28 cellular contexts compared by ENCODE assay signal in the genomic region with DNA sequence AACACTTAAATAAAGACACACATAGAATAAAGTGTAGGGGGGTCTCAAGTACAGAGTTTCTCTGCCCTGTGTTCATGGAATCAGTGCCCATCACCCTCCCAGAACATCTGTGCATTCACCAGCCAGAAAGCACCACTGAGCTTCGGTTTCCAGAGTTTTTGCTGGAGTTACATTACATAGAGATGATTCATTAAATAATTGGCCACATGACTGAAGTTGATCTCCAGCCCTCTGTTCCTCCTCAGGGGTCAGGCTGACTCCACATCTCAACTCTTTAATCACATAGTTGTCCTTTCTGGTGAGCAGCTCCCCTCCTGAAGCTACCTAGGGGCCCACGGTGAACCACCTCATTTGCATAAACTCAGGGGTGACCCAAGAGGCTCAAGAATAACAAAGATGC.
DNase-seq lines count a peak whose midpoint lies in the region; ATAC-seq and TF ChIP-seq lines count a peak whose summit lies in the region.
"Had no signal": no experiment of that assay in that cellular context is flagged by ENCODE, and none has a peak within 500 bp of the region (broad histone marks: within the 10 kb centered on the region; RNA-seq: fewer than 3 reads in every experiment).

No MANE protein-coding gene starts in this region.

- H3F3A ChIP-seq in GM23248 (ENCODE audit: insufficient read depth): peaks cover 3% of the 10 kb centered on the region; the same call in 1 of the 2 replicates

- H4K20me1 ChIP-seq in GM23248 (ENCODE audit: insufficient read depth): no peaks in the 10 kb centered on the region

- H3K9me2 ChIP-seq in GM23248 (ENCODE audit: insufficient read depth): no peaks in the 10 kb centered on the region

- ATAC-seq in GM19455 (IDR thresholded peaks at IDR 0.05; ENCODE audit: unreplicated experiment) (no peak), Right ventricle myocardium inferior (no peak)
- ATAC-seq: GM23338; Panc1; sciatic nerve; stimulated activated naive CD8-positive, alpha-beta T cell treated with anti-CD3 and anti-CD28 coated beads, Interleukin-15, Interleukin-2, amounts not matched to agents 100 U/mL and 50 U/mL, for 24 hours had no signal

- H4K5ac ChIP-seq in mesendoderm (ENCODE audit: low read length): no peak overlapping the region

- H3K4me1 ChIP-seq in GM23248 (ENCODE audit: insufficient read depth) (peaks cover 9% of the 10 kb centered on the region), mesendoderm (ENCODE audit: control insufficient read depth, low read depth, low read length) (peaks cover 2% of the 10 kb centered on the region)
- H3K4me1 ChIP-seq: left ventricle myocardium inferior, prostate gland, testis had no signal

- H3K27ac ChIP-seq in GM23248 (no peak overlapping the region), mesendoderm (ENCODE audit: low read depth, low read length) (no peak overlapping the region)
- H3K27ac ChIP-seq: left ventricle myocardium inferior, neutrophil, prostate gland, testis had no signal

- H3K79me2 ChIP-seq in GM23248 (ENCODE audit: insufficient read depth) (no peaks in the 10 kb centered on the region), mesendoderm (ENCODE audit: control insufficient read depth, insufficient read depth, low read length) (no peaks in the 10 kb centered on the region)

- H3K56ac ChIP-seq in mesendoderm (ENCODE audit: low read length): no peak overlapping the region

- H2BK120ac ChIP-seq in mesendoderm (ENCODE audit: low read depth, low read length): peak overlapping the region; percentile 45

- H2AK5ac ChIP-seq in mesendoderm (ENCODE audit: low read length): no peak overlapping the region

- no peaks in the 10 kb centered on the region for H3K27me3 ChIP-seq in GM23248 (replicated peaks; ENCODE audit: insufficient read depth)
- no peaks in the 10 kb centered on the region for H3K27me3 ChIP-seq in mesendoderm (ENCODE audit: insufficient read depth, low read length, poor library complexity)
- H3K27me3 ChIP-seq: neutrophil, testis had no signal

- H3K4me2 ChIP-seq in GM23248 (ENCODE audit: unreplicated experiment) (no peak overlapping the region), mesendoderm (ENCODE audit: low read length) (no peak overlapping the region)
- H3K4me2 ChIP-seq: GM23338 had no signal

- no peak overlapping the region for H3K9ac ChIP-seq in GM23248
- no peak overlapping the region for H3K9ac ChIP-seq in mesendoderm (ENCODE audit: low read length)

- H4K8ac ChIP-seq in mesendoderm (ENCODE audit: low read depth, low read length): no peak overlapping the region

- H2AFZ ChIP-seq in GM23248: no peak overlapping the region
- H2AFZ ChIP-seq: GM23338 had no signal

- no peaks in the 10 kb centered on the region for H3K79me1 ChIP-seq in mesendoderm (ENCODE audit: low read length)

- peak overlapping the region; percentile 16 for H3K4ac ChIP-seq in mesendoderm (ENCODE audit: low read depth, low read length)

- intact Hi-C loops in Right ventricle myocardium inferior (cut with DNase I): no loop called here

- no peak overlapping the region for H3K23ac ChIP-seq in mesendoderm (ENCODE audit: low read length)

- peak; percentile 22 for DNase-seq in GM23248
- peak; percentile 26 for DNase-seq in OCI-M1 (lab: John Stamatoyannopoulos, UW)
- peak; percentile 13 for DNase-seq in astrocyte of the spinal cord (ENCODE audit: low read depth, low spot score)
- DNase-seq in mesendoderm: no peak
- DNase-seq in stimulated activated naive CD4-positive, alpha-beta T cell (lab: John Stamatoyannopoulos, UW): no peak
- DNase-seq in NCI-H510A treated with DMSO at 0.1 percent for 48 hours (lab: John Stamatoyannopoulos, UW): no peak
- DNase-seq in Right ventricle myocardium inferior (ENCODE audit: missing footprints): no peak
- DNase-seq: activated CD4-positive, alpha-beta memory T cell treated with anti-CD3 and anti-CD28 coated beads for 36 hours; activated CD8-positive, alpha-beta memory T cell treated with anti-CD3 and anti-CD28 coated beads, Interleukin-2, amount 50 U/mL, for 48 hours; activated naive CD4-positive, alpha-beta T cell treated with anti-CD3 and anti-CD28 coated beads, Interleukin-2, amount 10 ng/mL, durations not matched to agents 7 days and 5 days; caudate nucleus; dermis blood vessel endothelial cell; KBM-7; left ventricle myocardium inferior; naive B cell; NCI-H1436 treated with DMSO at 0.1 percent for 48 hours; NCI-H524; NK-92 treated with Interleukin-12 subunit alpha and Interleukin-12 subunit beta, amount 100 ng/mL, for 24 hours; stimulated activated CD4-positive, alpha-beta T cell treated with anti-CD3 and anti-CD28 coated beads, Interleukin-15, amount 100 ng/mL, for 24 hours; stimulated activated naive CD8-positive, alpha-beta T cell treated with anti-CD3 and anti-CD28 coated beads, Interleukin-15, Interleukin-2, amounts not matched to agents 100 U/mL and 50 U/mL, for 24 hours; T-helper 1 cell; testis had no signal

- WGBS in GM23248 (ENCODE audit: low coverage in 1 of 2, low lambda C conversion rate in 2 of 2, missing lambda C conversion rate in 2 of 2), 2 experiments: 46 to 53% methylated on average over 2 of the region's 2 CpGs
- no CpG with 5 or more reads among the region's 2 CpGs for WGBS in mesendoderm (ENCODE audit: extremely low coverage, insufficient coverage, low lambda C conversion rate)

- no peak for TF ChIP-seq CTCF in astrocyte of the spinal cord (IDR thresholded peaks at IDR 0.05; ENCODE audit: low read depth, low read length)

- H3K36me3 ChIP-seq in GM23248 (ENCODE audit: low read depth) (no peaks in the 10 kb centered on the region), mesendoderm (ENCODE audit: control insufficient read depth, insufficient read depth, low read length) (no peaks in the 10 kb centered on the region)
- H3K36me3 ChIP-seq: left ventricle myocardium inferior, neutrophil, prostate gland had no signal

- in situ Hi-C loops in GM23248 (cut with MboI) (no loop called here), astrocyte of the spinal cord (cut with HindIII; ENCODE audit: low sequenced_read_pairs) (no loop called here)

- H3K4me3 ChIP-seq in GM23248 (no peak overlapping the region), astrocyte of the spinal cord (ENCODE audit: low read depth, low read length) (no peak overlapping the region), mesendoderm (ENCODE audit: low read length) (no peak overlapping the region)
- H3K4me3 ChIP-seq: GM23338, left ventricle myocardium inferior, prostate gland, testis had no signal

- H3K9me3 ChIP-seq in GM23248 (ENCODE audit: low read depth): no peaks in the 10 kb centered on the region
- H3K9me3 ChIP-seq: left ventricle myocardium inferior, neutrophil, prostate gland, testis had no signal

- H2BK5ac ChIP-seq in mesendoderm (ENCODE audit: low read length): no peak overlapping the region

- peak overlapping the region; percentile 80 for H3K18ac ChIP-seq in mesendoderm (ENCODE audit: low read length)

- H2BK15ac ChIP-seq in mesendoderm (replicated peaks; ENCODE audit: low read depth): no peak overlapping the region

Comparison
In these comparisons a context has a peak if more than half of its experiments do, and no peak if none do; other contexts are left out.
1. DNase-seq: peak in GM23248 (single experiment), OCI-M1 (single experiment) and astrocyte of the spinal cord (single experiment); none in mesendoderm (single experiment), stimulated activated naive CD4-positive, alpha-beta T cell (0 of 6), NCI-H510A treated with DMSO at 0.1 percent for 48 hours (single experiment) and Right ventricle myocardium inferior (single experiment).